In genomic region chr6:29011276-29011734, GRCh38 we compare ENCODE assay signal across 8 cellular contexts. TPM values are rescaled to one million over a fixed set of nuclear protein-coding genes. Genes with fewer than 3 reads are reported as not detected.
DNase-seq lines count a peak whose midpoint lies in the region; ATAC-seq and TF ChIP-seq lines count a peak whose summit lies in the region.

No MANE protein-coding gene starts in this region.

- 1 to 3% methylated on average over 30 of the region's 30 CpGs for WGBS in GM23248 (ENCODE audit: low coverage in 1 of 2, low lambda C conversion rate in 2 of 2, missing lambda C conversion rate in 2 of 2), 2 experiments

- ATAC-seq in left cardiac atrium: peak; percentile 78 to 90

- H3K9ac ChIP-seq in GM23248: peak overlapping the region; percentile 60

- peaks cover 15% of the 10 kb centered on the region for H3K4me1 Mint-ChIP-seq in activated naive CD8-positive, alpha-beta T cell treated with anti-CD3 and anti-CD28 coated beads for 36 hours

- in situ Hi-C loops in ACHN (cut with HindIII; ENCODE audit: low pct_ligation_motif_present, low pct_unique_long_range_greater_than_20kb, low sequenced_read_pairs) (no loop called here), GM23248 (cut with MboI) (loop anchor here (10.0 kb wide), 1 partner anchor 327 kb away; no protein-coding TSS in a partner anchor)

- no peaks in the 10 kb centered on the region for H3K79me2 ChIP-seq in GM23248 (ENCODE audit: insufficient read depth)

- 0 out of 2 replicates have a peak overlapping the region, but pooled peaks have one; percentile 13 for H3K27ac ChIP-seq in GM23248
- no peak overlapping the region for H3K27ac ChIP-seq in Peyer's patch

- peak; percentile 57 for DNase-seq in ACHN
- DNase-seq in GM23248: peak; percentile 87
- DNase-seq in Peyer's patch: peak in 1 of 3 donors; percentile 56
- DNase-seq in activated naive CD8-positive, alpha-beta T cell treated with anti-CD3 and anti-CD28 coated beads for 36 hours: peak; percentile 55
- peak; percentile 60 for DNase-seq in left cardiac atrium
- DNase-seq in pons (ENCODE audit: low spot score): peak; percentile 14
- no peak for DNase-seq in UCSD-AML1 (lab: John Stamatoyannopoulos, UW; ENCODE audit: unreplicated experiment)
- no peak for DNase-seq in NCI-H1694 treated with DMSO at 0.1 percent for 48 hours (lab: John Stamatoyannopoulos, UW)

- intact Hi-C loops in left cardiac atrium (cut with DNase I): loop anchor here in 1 of 2 donors (5.0 kb wide), 2 partner anchors 174 to 324 kb away; no protein-coding TSS in a partner anchor

- 0 out of 2 replicates have a peak, but pooled peaks cover 3% of the 10 kb centered on the region for H3K27me3 ChIP-seq in GM23248 (replicated peaks; ENCODE audit: insufficient read depth)
- H3K27me3 ChIP-seq in Peyer's patch: no peaks in the 10 kb centered on the region

- peaks cover 27% of the 10 kb centered on the region for H3K27me3 Mint-ChIP-seq in activated naive CD8-positive, alpha-beta T cell treated with anti-CD3 and anti-CD28 coated beads for 36 hours

- peak overlapping the region; percentile 78 for H3K4me3 Mint-ChIP-seq in activated naive CD8-positive, alpha-beta T cell treated with anti-CD3 and anti-CD28 coated beads for 36 hours

- H3K4me3 ChIP-seq in GM23248 (peak overlapping the region; percentile 75), Peyer's patch (peak overlapping the region; percentile 24 to 50 (median 39))

- peak overlapping the region; percentile 81 for H3K4me2 ChIP-seq in GM23248 (ENCODE audit: unreplicated experiment)

- H3K36me3 ChIP-seq in GM23248 (ENCODE audit: low read depth) (no peaks in the 10 kb centered on the region), Peyer's patch (no peaks in the 10 kb centered on the region)

- no peaks in the 10 kb centered on the region for H3K9me3 ChIP-seq in GM23248 (ENCODE audit: low read depth)
- no peaks in the 10 kb centered on the region for H3K9me3 ChIP-seq in Peyer's patch

- H3F3A ChIP-seq in GM23248 (ENCODE audit: insufficient read depth): no peaks in the 10 kb centered on the region

- H4K20me1 ChIP-seq in GM23248 (ENCODE audit: insufficient read depth): no peaks in the 10 kb centered on the region

- H3K36me3 Mint-ChIP-seq in activated naive CD8-positive, alpha-beta T cell treated with anti-CD3 and anti-CD28 coated beads for 36 hours: no peaks in the 10 kb centered on the region

- peak overlapping the region; percentile 86 for H2AFZ ChIP-seq in GM23248

- TF ChIP-seq POLR2A in Peyer's patch (IDR thresholded peaks at IDR 0.05): no peak

- TF ChIP-seq CTCF in Peyer's patch (IDR thresholded peaks at IDR 0.05): no peak

- no peaks in the 10 kb centered on the region for H3K9me3 Mint-ChIP-seq in activated naive CD8-positive, alpha-beta T cell treated with anti-CD3 and anti-CD28 coated beads for 36 hours

- peak overlapping the region; percentile 45 for H3K27ac Mint-ChIP-seq in activated naive CD8-positive, alpha-beta T cell treated with anti-CD3 and anti-CD28 coated beads for 36 hours

- no peaks in the 10 kb centered on the region for H3K4me1 ChIP-seq in GM23248 (ENCODE audit: insufficient read depth)
- H3K4me1 ChIP-seq in Peyer's patch: no peaks in the 10 kb centered on the region

- H3K9me2 ChIP-seq in GM23248 (ENCODE audit: insufficient read depth): no peaks in the 10 kb centered on the region

RNA-seq across cellular contexts. Expression of gene ZNF311, which starts 6.2 kb away (rescaled TPM):
- 0.54 and 0.76 TPM in 2 replicates for total RNA-seq in GM23248 (2014; rRNA removed; shearing (Covaris generic))
- 0.67 and 0.93 TPM in 2 replicates for polyA plus RNA-seq in GM23248 (2016; fragmentation: Nextera tagmentation; extraction: Ambion mirVana)
- total RNA-seq in Peyer's patch: 1 to 10 TPM in 3 of 4 donors, not detected in 1; 1.2 to 1.4 (median 1.3) TPM
- total RNA-seq in activated naive CD8-positive, alpha-beta T cell treated with anti-CD3 and anti-CD28 coated beads for 36 hours: 1 to 10 TPM; 1.0 TPM
- under 1 TPM; 0.37 to 0.68 TPM for total RNA-seq in left cardiac atrium

RNA-seq across cellular contexts. Expression of gene OR2W1, which starts 33.7 kb away (rescaled TPM):
- total RNA-seq in GM23248 (2014; rRNA removed; shearing (Covaris generic)): not detected in 2 replicates
- not detected in 2 replicates for polyA plus RNA-seq in GM23248 (2016; fragmentation: Nextera tagmentation; extraction: Ambion mirVana)
- total RNA-seq in Peyer's patch (not detected), left cardiac atrium (not detected)
- not detected for total RNA-seq in activated naive CD8-positive, alpha-beta T cell treated with anti-CD3 and anti-CD28 coated beads for 36 hours

Comparison
In these comparisons a context has a peak if more than half of its experiments do, and no peak if none do; other contexts are left out.
1. DNase-seq: peak in ACHN (single experiment), GM23248 (single experiment), activated naive CD8-positive, alpha-beta T cell treated with anti-CD3 and anti-CD28 coated beads for 36 hours (single experiment), left cardiac atrium (single experiment) and pons (single experiment); none in UCSD-AML1 (single experiment) and NCI-H1694 treated with DMSO at 0.1 percent for 48 hours (single experiment).